Comparison of ENCODE assay signal across 15 cellular contexts in the genomic region with DNA sequence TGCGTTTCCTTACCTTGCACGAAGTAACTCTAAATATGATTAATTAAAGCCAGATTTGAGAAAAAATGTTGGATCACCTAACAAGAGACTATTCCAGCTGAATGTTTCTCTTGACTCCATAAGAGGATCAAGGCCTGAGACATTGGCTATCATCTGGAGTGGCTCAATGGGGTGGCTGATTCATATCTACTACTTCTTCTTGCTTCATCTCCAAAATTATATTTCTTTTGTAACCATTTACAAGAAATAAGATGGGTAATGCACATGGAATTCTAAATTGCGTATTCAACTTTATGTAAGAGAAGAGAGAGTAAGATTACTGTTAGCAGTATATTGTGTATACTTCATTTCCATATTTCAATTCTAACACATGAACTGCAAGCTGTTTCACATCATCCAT.
DNase-seq lines count a peak whose midpoint lies in the region; TF ChIP-seq lines count a peak whose summit lies in the region.
"Had no signal": no experiment of that assay in that cellular context is flagged by ENCODE, and none has a peak within 500 bp of the region (broad histone marks: within the 10 kb centered on the region; RNA-seq: fewer than 3 reads in every experiment).

No MANE protein-coding gene starts in this region.

- H3K27ac ChIP-seq in CD8-positive, alpha-beta memory T cell (ENCODE audit: low read depth, low read length): no peak overlapping the region
- H3K27ac ChIP-seq: GM23248 had no signal

- no peaks in the 10 kb centered on the region for H3K9me3 ChIP-seq in adipocyte (ENCODE audit: control insufficient read depth, low read length)
- H3K9me3 ChIP-seq in CD8-positive, alpha-beta memory T cell (ENCODE audit: low read length): no peaks in the 10 kb centered on the region
- H3K9me3 ChIP-seq: Caco-2 had no signal

- H3K27ac Mint-ChIP-seq in CD8-positive, alpha-beta memory T cell: no peak overlapping the region
- H3K27ac Mint-ChIP-seq: CD4-positive, alpha-beta memory T cell; H9; HFFc6 had no signal

- POLR2A ChIA-PET in CD8-positive, alpha-beta memory T cell (lab: Charles Lee): no interaction called here

- H3K27me3 Mint-ChIP-seq in CD8-positive, alpha-beta memory T cell: peaks cover 0 to 2% of the 10 kb centered on the region in 2 donors
- H3K27me3 Mint-ChIP-seq: CD4-positive, alpha-beta memory T cell had no signal

- H3K27me3 ChIP-seq in adipocyte (replicated peaks; ENCODE audit: control insufficient read depth, insufficient read depth, low read length): no peaks in the 10 kb centered on the region
- no peaks in the 10 kb centered on the region for H3K27me3 ChIP-seq in CD8-positive, alpha-beta memory T cell (ENCODE audit: insufficient read depth, low read length, poor library complexity, severe bottlenecking)

- no peak overlapping the region for H3K9ac ChIP-seq in adipocyte (ENCODE audit: low read length)
- H3K9ac ChIP-seq: GM23248 had no signal

- CTCF ChIA-PET in CD8-positive, alpha-beta memory T cell (lab: Charles Lee): no interaction called here

- no peak overlapping the region for H3K4me3 Mint-ChIP-seq in CD8-positive, alpha-beta memory T cell
- H3K4me3 Mint-ChIP-seq: CD4-positive, alpha-beta memory T cell; H9; HFFc6 had no signal

- H3K4me1 Mint-ChIP-seq in CD8-positive, alpha-beta memory T cell: no peaks in the 10 kb centered on the region
- H3K4me1 Mint-ChIP-seq: CD4-positive, alpha-beta memory T cell; H9 had no signal

- no peak for TF ChIP-seq CTCF in fibroblast of mammary gland (conservative IDR thresholded peaks at IDR 0.05; ENCODE audit: control insufficient read depth, insufficient read depth, low read depth, low read length)

- H3K4me1 ChIP-seq in adipocyte (ENCODE audit: control insufficient read depth, insufficient read depth, low read length): no peaks in the 10 kb centered on the region
- H3K4me1 ChIP-seq in CD8-positive, alpha-beta memory T cell (ENCODE audit: insufficient read depth, low read length): no peaks in the 10 kb centered on the region
- H3K4me1 ChIP-seq: Caco-2 had no signal

- H3K36me3 Mint-ChIP-seq in CD8-positive, alpha-beta memory T cell: no peaks in the 10 kb centered on the region
- H3K36me3 Mint-ChIP-seq: CD4-positive, alpha-beta memory T cell had no signal

- H3K9me3 Mint-ChIP-seq in CD8-positive, alpha-beta memory T cell: peaks cover 0 to 27% (median 2%) of the 10 kb centered on the region in 5 donors

- H3K4me3 ChIP-seq in adipocyte (ENCODE audit: low read length) (no peak overlapping the region), fibroblast of mammary gland (ENCODE audit: control insufficient read depth, low read depth, low read length) (no peak overlapping the region)
- no peak overlapping the region for H3K4me3 ChIP-seq in CD8-positive, alpha-beta memory T cell (ENCODE audit: low read length)
- H3K4me3 ChIP-seq: GM12878, GM23248 had no signal

- H3K36me3 ChIP-seq in adipocyte (ENCODE audit: control insufficient read depth, insufficient read depth, low read length, severe bottlenecking): no peaks in the 10 kb centered on the region
- H3K36me3 ChIP-seq in CD8-positive, alpha-beta memory T cell (ENCODE audit: insufficient read depth, low read length): no peaks in the 10 kb centered on the region

- peak; percentile 3 for DNase-seq in HCEC 1CT
- peak; percentile 9 for DNase-seq in adipocyte (ENCODE audit: low read depth)
- DNase-seq in fibroblast of mammary gland (ENCODE audit: low read depth): peak; percentile 1
- DNase-seq in H4 (ENCODE audit: low spot score): no peak
- DNase-seq in CD8-positive, alpha-beta memory T cell: no peak
- no peak for DNase-seq in activated CD4-positive, CD25-positive, alpha-beta regulatory T cell (lab: John Stamatoyannopoulos, UW)
- DNase-seq: C1 segment of cervical spinal cord; Caco-2; CD4-positive, alpha-beta memory T cell; DMS153; DND-41; GM23248; H9; HFFc6 had no signal

Comparison
In these comparisons a context has a peak if more than half of its experiments do, and no peak if none do; other contexts are left out.
1. DNase-seq: peak in HCEC 1CT (single experiment), adipocyte (single experiment) and fibroblast of mammary gland (single experiment); none in H4 (single experiment), CD8-positive, alpha-beta memory T cell (0 of 5) and activated CD4-positive, CD25-positive, alpha-beta regulatory T cell (0 of 4).